In genomic region chr7:132203021-132203420, GRCh38 we compare ENCODE assay signal across 22 cellular contexts.
"Had no signal": no experiment of that assay in that cellular context is flagged by ENCODE, and none has a peak within 500 bp of the region (broad histone marks: within the 10 kb centered on the region; RNA-seq: fewer than 3 reads in every experiment).

No MANE protein-coding gene starts in this region.

- H3K4me3 ChIP-seq: ascending aorta, coronary artery, gastroesophageal sphincter, heart right ventricle, lower lobe of right lung, tibial nerve, vagina had no signal

- H3K27ac Mint-ChIP-seq: activated CD4-positive, alpha-beta T cell treated with anti-CD3 and anti-CD28 coated beads, Interleukin-2, amount 10 ng/mL, durations not matched to agents 24 days and 14 days; activated CD8-positive, alpha-beta T cell treated with anti-CD3 and anti-CD28 coated beads for 36 hours; activated naive CD4-positive, alpha-beta T cell treated with anti-CD3 and anti-CD28 coated beads for 36 hours; activated T-helper 17 cell treated with anti-CD3 and anti-CD28 coated beads, Interleukin-2, amount 50 U/mL, for 72 hours; T-cell had no signal

- DNase-seq: activated CD4-positive, alpha-beta T cell treated with anti-CD3 and anti-CD28 coated beads, Interleukin-2, amount 10 ng/mL, durations not matched to agents 24 days and 14 days; activated CD4-positive, CD25-positive, alpha-beta regulatory T cell; activated CD8-positive, alpha-beta T cell treated with anti-CD3 and anti-CD28 coated beads for 36 hours; activated naive CD4-positive, alpha-beta T cell treated with anti-CD3 and anti-CD28 coated beads for 36 hours; activated T-cell treated with anti-CD3 and anti-CD28 coated beads, Interleukin-2, amount 50 U/mL, for 1 hour; heart right ventricle; left cardiac atrium; lower lobe of right lung; midbrain; nephron progenitor cell; occipital lobe; posterior cingulate gyrus; retina; stimulated activated naive CD8-positive, alpha-beta T cell treated with anti-CD3 and anti-CD28 coated beads, Interleukin-15, Interleukin-2, amounts not matched to agents 100 U/mL and 50 U/mL, for 24 hours; substantia nigra; T-cell had no signal

- H3K27ac ChIP-seq: ascending aorta, coronary artery, gastroesophageal sphincter, heart right ventricle, lower lobe of right lung, tibial nerve, vagina had no signal

- H3K36me3 ChIP-seq: heart right ventricle, lower lobe of right lung, tibial nerve, vagina had no signal

- H3K27me3 ChIP-seq: ascending aorta, gastroesophageal sphincter, heart right ventricle, tibial nerve, vagina had no signal

- H3K27me3 Mint-ChIP-seq: activated CD8-positive, alpha-beta T cell treated with anti-CD3 and anti-CD28 coated beads for 36 hours had no signal

- H3K4me1 Mint-ChIP-seq: activated CD4-positive, alpha-beta T cell treated with anti-CD3 and anti-CD28 coated beads, Interleukin-2, amount 10 ng/mL, durations not matched to agents 24 days and 14 days; activated T-helper 17 cell treated with anti-CD3 and anti-CD28 coated beads, Interleukin-2, amount 50 U/mL, for 72 hours; T-cell had no signal

- H3K9me3 Mint-ChIP-seq: activated CD4-positive, alpha-beta T cell treated with anti-CD3 and anti-CD28 coated beads, Interleukin-2, amount 10 ng/mL, durations not matched to agents 24 days and 14 days; activated CD8-positive, alpha-beta T cell treated with anti-CD3 and anti-CD28 coated beads for 36 hours; activated naive CD4-positive, alpha-beta T cell treated with anti-CD3 and anti-CD28 coated beads for 36 hours; activated T-helper 17 cell treated with anti-CD3 and anti-CD28 coated beads, Interleukin-2, amount 50 U/mL, for 72 hours; nephron progenitor cell; T-cell had no signal

- H3K4me3 Mint-ChIP-seq: activated CD4-positive, alpha-beta T cell treated with anti-CD3 and anti-CD28 coated beads, Interleukin-2, amount 10 ng/mL, durations not matched to agents 24 days and 14 days; activated CD8-positive, alpha-beta T cell treated with anti-CD3 and anti-CD28 coated beads for 36 hours; activated naive CD4-positive, alpha-beta T cell treated with anti-CD3 and anti-CD28 coated beads for 36 hours; activated T-helper 17 cell treated with anti-CD3 and anti-CD28 coated beads, Interleukin-2, amount 50 U/mL, for 72 hours; nephron progenitor cell; T-cell had no signal

- H3K36me3 Mint-ChIP-seq: T-cell had no signal

- H3K4me1 ChIP-seq: ascending aorta, gastroesophageal sphincter, lower lobe of right lung, tibial nerve, vagina had no signal

- ATAC-seq: activated CD8-positive, alpha-beta T cell treated with anti-CD3 and anti-CD28 coated beads for 36 hours; activated T-helper 17 cell treated with anti-CD3 and anti-CD28 coated beads, Interleukin-2, amount 50 U/mL, for 72 hours; gastroesophageal sphincter; left cardiac atrium; lower lobe of right lung; stimulated activated naive CD8-positive, alpha-beta T cell treated with anti-CD3 and anti-CD28 coated beads, Interleukin-15, Interleukin-2, amounts not matched to agents 100 U/mL and 50 U/mL, for 24 hours; T-cell had no signal

- H3K9me3 ChIP-seq: ascending aorta, gastroesophageal sphincter, heart right ventricle, lower lobe of right lung, tibial nerve, vagina had no signal
